18 cellular contexts compared by ENCODE assay signal in genomic region chr17:7496470-7497227, GRCh38. TPM values are rescaled to one million over a fixed set of nuclear protein-coding genes. Genes with fewer than 3 reads are reported as not detected.
DNase-seq lines count a peak whose midpoint lies in the region; ATAC-seq, FAIRE-seq and TF ChIP-seq lines count a peak whose summit lies in the region.
"Had no signal": no experiment of that assay in that cellular context is flagged by ENCODE, and none has a peak within 500 bp of the region (broad histone marks: within the 10 kb centered on the region; RNA-seq: fewer than 3 reads in every experiment).

No MANE protein-coding gene starts in this region.

- peaks cover 31% of the 10 kb centered on the region for H3K79me2 ChIP-seq in GM12878 (ENCODE audit: control insufficient read depth, insufficient read depth, low read length)

- no peak for FAIRE-seq in GM12878 (lab: Jason Lieb, UNC)
- FAIRE-seq: A204.1, G401.6 had no signal

- no peaks in the 10 kb centered on the region for H3K9me3 Mint-ChIP-seq in activated T-cell treated with anti-CD3 and anti-CD28 coated beads, Interleukin-2, amount 50 U/mL, for 24 hours
- H3K9me3 Mint-ChIP-seq: naive thymus-derived CD8-positive, alpha-beta T cell had no signal

- peak overlapping the region; percentile 6 for H3K27ac Mint-ChIP-seq in activated T-cell treated with anti-CD3 and anti-CD28 coated beads, Interleukin-2, amount 50 U/mL, for 24 hours
- H3K27ac Mint-ChIP-seq: activated naive CD8-positive, alpha-beta T cell had no signal

- H3K36me3 Mint-ChIP-seq in activated T-cell treated with anti-CD3 and anti-CD28 coated beads, Interleukin-2, amount 50 U/mL, for 24 hours (ENCODE audit: low read depth), result peaks cover 88% of the 10 kb centered on the region

- H3K4me1 ChIP-seq in GM12878 (ENCODE audit: control insufficient read depth, insufficient read depth, low read length) (no peaks in the 10 kb centered on the region), upper lobe of right lung (peaks cover 5% of the 10 kb centered on the region)

- H3K27me3 ChIP-seq in GM12878 (replicated peaks in 1 of 2; ENCODE audit: control insufficient read depth in 2 of 2, insufficient read depth in 2 of 2, low read length in 1 of 2) (no peaks in the 10 kb centered on the region), upper lobe of right lung (no peaks in the 10 kb centered on the region), dorsolateral prefrontal cortex (no peaks in the 10 kb centered on the region)
- H3K27me3 ChIP-seq: transverse colon had no signal

- intact Hi-C loops in GM12878 (cut with micrococcal nuclease; ENCODE audit: unreplicated experiment) (no loop called here), upper lobe of right lung (cut with DNase I) (no loop called here), dorsolateral prefrontal cortex (cut with DNase I) (loop anchor here in 1 of 2 donors (5.0 kb wide), 1 partner anchor 51 kb away; the partner anchor contains the start of gene TNFSF12)

- TF ChIP-seq CTCF in GM12878 (IDR thresholded peaks at IDR 0.05 in 2 of 3, conservative IDR thresholded peaks at IDR 0.05 in 1 of 3; ENCODE audit: control insufficient read depth in 2 of 3, extremely low read depth in 1 of 3, insufficient read depth in 1 of 3, low read depth in 3 of 3, low read length in 3 of 3), result no peak
- no peak for TF ChIP-seq CTCF in upper lobe of right lung (IDR thresholded peaks at IDR 0.05)
- TF ChIP-seq CTCF in dorsolateral prefrontal cortex (IDR thresholded peaks at IDR 0.05 in 54 of 56, conservative IDR thresholded peaks at IDR 0.05 in 2 of 56; ENCODE audit: low read depth in 1 of 56, partially characterized antibody in 56 of 56), result no peak

- H3K4me3 ChIP-seq in GM12878 (no peak overlapping the region), upper lobe of right lung (no peak overlapping the region), dorsolateral prefrontal cortex (no peak overlapping the region)
- H3K4me3 ChIP-seq: SK-N-MC, transverse colon had no signal

- H3K9me3 ChIP-seq in GM12878 (replicated peaks; ENCODE audit: control insufficient read depth, insufficient read depth, low read length) (no peaks in the 10 kb centered on the region), upper lobe of right lung (no peaks in the 10 kb centered on the region)
- H3K9me3 ChIP-seq: transverse colon had no signal

- H3K36me3 ChIP-seq in GM12878 (ENCODE audit: control insufficient read depth in 2 of 2, insufficient read depth in 2 of 2, low read length in 1 of 2), result peaks cover 42 to 44% of the 10 kb centered on the region in 2 experiments
- peaks cover 77% of the 10 kb centered on the region for H3K36me3 ChIP-seq in upper lobe of right lung

- H3K4me1 Mint-ChIP-seq in activated T-cell treated with anti-CD3 and anti-CD28 coated beads, Interleukin-2, amount 50 U/mL, for 24 hours (ENCODE audit: low read depth), result peaks cover 24% of the 10 kb centered on the region

- WGBS in GM12878 (ENCODE audit: insufficient coverage, insufficient replicate concordance, low lambda C conversion rate, missing lambda C conversion rate), result 90% methylated on average over 21 of the region's 21 CpGs

- TF ChIP-seq EP300 in GM12878 (IDR thresholded peaks at IDR 0.05; ENCODE audit: borderline replicate concordance in 1 of 2, control insufficient read depth in 1 of 2, low read depth in 2 of 2, low read length in 2 of 2), result no peak

- POLR2A ChIA-PET in GM12878 (lab: Charles Lee), result interaction anchor here (0.6 to 1.1 kb wide), 2 partner anchors 53 to 106 kb away, joined by 3 read pairs; no protein-coding TSS in a partner anchor

- no peak overlapping the region for H3K4me3 Mint-ChIP-seq in activated T-cell treated with anti-CD3 and anti-CD28 coated beads, Interleukin-2, amount 50 U/mL, for 24 hours
- H3K4me3 Mint-ChIP-seq: activated naive CD8-positive, alpha-beta T cell had no signal

- H3K4me2 ChIP-seq in GM12878 (ENCODE audit: control insufficient read depth, insufficient read depth), result no peak overlapping the region

- TF ChIP-seq POLR2A in GM12878 (IDR thresholded peaks at IDR 0.05; ENCODE audit: low read depth, low read length), result peak; percentile 41; the same call in 1 of the 2 replicates

- BruUV-seq in GM12878 (replicated peaks; lab: Mats Ljungman, UMichigan), result TSS peak; percentile 44

- SMC1A ChIA-PET in GM12878 (lab: Charles Lee; ENCODE audit: uncharacterized antibody, unreplicated experiment), result no interaction called here

- H4K20me1 ChIP-seq in GM12878 (ENCODE audit: control insufficient read depth, insufficient read depth), result peaks cover 9% of the 10 kb centered on the region

- H3K27me3 Mint-ChIP-seq in activated T-cell treated with anti-CD3 and anti-CD28 coated beads, Interleukin-2, amount 50 U/mL, for 24 hours, result no peaks in the 10 kb centered on the region
- H3K27me3 Mint-ChIP-seq: activated naive CD8-positive, alpha-beta T cell; naive thymus-derived CD8-positive, alpha-beta T cell had no signal

- H2AFZ ChIP-seq in GM12878 (ENCODE audit: control insufficient read depth, low read depth, low read length), result no peak overlapping the region

- CTCF ChIA-PET in GM12878 (lab: Yijun Ruan, JAX), result interaction anchor here (1.0 kb wide), 1 partner anchor 136 kb away, joined by 3 read pairs; no protein-coding TSS in a partner anchor

- H3K9ac ChIP-seq in GM12878 (ENCODE audit: control insufficient read depth, insufficient read depth, low read length), result no peak overlapping the region

- DNase-seq in activated T-cell treated with anti-CD3 and anti-CD28 coated beads, Interleukin-2, amount 50 U/mL, for 24 hours, result no peak
- no peak for DNase-seq in activated T-cell treated with anti-CD3 and anti-CD28 coated beads, Interleukin-2, amount 50 U/mL, for 1 hour
- DNase-seq in GM12878 (ENCODE audit: low read depth, low spot score), result no peak
- no peak for DNase-seq in left lobe of liver (ENCODE audit: low spot score)
- DNase-seq in upper lobe of right lung, result no peak
- DNase-seq in glomerular visceral epithelial cell (ENCODE audit: extremely low spot score), result no peak
- DNase-seq in NCI-H748 (lab: John Stamatoyannopoulos, UW; ENCODE audit: unreplicated experiment), result no peak
- no peak for DNase-seq in dorsolateral prefrontal cortex
- DNase-seq: KBM-7; naive thymus-derived CD8-positive, alpha-beta T cell; NCI-H1105 treated with DMSO at 0.1 percent for 48 hours; stimulated activated CD4-positive, alpha-beta T cell treated with anti-CD3 and anti-CD28 coated beads, Interleukin-4, amount 100 ng/mL, for 1 hour; transverse colon had no signal

- in situ Hi-C loops in GM12878 (cut with MboI), result no loop called here

- RAD21 ChIA-PET in GM12878 (lab: Charles Lee; ENCODE audit: unreplicated experiment), result no interaction called here

- H3K27ac ChIP-seq in GM12878 (ENCODE audit: control insufficient read depth, insufficient read depth), result no peak overlapping the region
- no peak overlapping the region for H3K27ac ChIP-seq in upper lobe of right lung
- no peak overlapping the region for H3K27ac ChIP-seq in dorsolateral prefrontal cortex
- H3K27ac ChIP-seq: SK-N-MC, transverse colon had no signal

- TF ChIP-seq RAD21 in GM12878 (IDR thresholded peaks at IDR 0.05; ENCODE audit: insufficient read depth, low read depth, low read length), result no peak

- ATAC-seq in GM12878 (no peak), left lobe of liver (peak; percentile 39), upper lobe of right lung (peak; percentile 37)
- ATAC-seq: naive thymus-derived CD8-positive, alpha-beta T cell had no signal

RNA-seq across cellular contexts. Expression of gene POLR2A, which starts 12.5 kb away (rescaled TPM):
- total RNA-seq in GM12878 (2013; cell fraction: nucleolus; rRNA removed), result 174 and 219 TPM in 2 replicates
- total RNA-seq in GM12878 (2014; rRNA removed) (25.6 and 28.9 TPM in 2 replicates), GM12878 (2014; rRNA removed; fragmentation: Illumina TruSeq; extraction: Trizol) (12.0 and 12.5 TPM in 2 replicates), GM12878 (2021) (111 and 121 TPM in 2 replicates), left lobe of liver (55.9 TPM), upper lobe of right lung (105 TPM), dorsolateral prefrontal cortex (100 to 1,000 TPM in 115 of 120 experiments, 10 to 100 TPM in 5; 83.5 to 163 (median 124) TPM)
- 68.9 TPM for polyA plus RNA-seq in GM12878 (2011; ENCODE audit: low read depth)
- polyA plus RNA-seq in GM12878 (2011; rRNA removed) (7.9 and 19.3 TPM in 2 replicates), GM12878 (2014; fragmentation: Illumina TruSeq; extraction: Trizol) (47.6 and 57.7 TPM in 2 replicates), GM12878 (2014; fragmentation: Nextera tagmentation; extraction: Ambion mirVana) (1 to 10 TPM; 1.7 to 2.8 TPM), GM12878 (2014; rRNA removed) (37.8 and 45.5 TPM in 2 replicates), GM12878 (2016; fragmentation: Nextera tagmentation; extraction: Ambion mirVana) (10 to 100 TPM; 88.2 to 95.0 TPM)
- polyA plus RNA-seq in GM12878 (2011; cell fraction: cytosol; rRNA removed), result 26.4 and 47.8 TPM in 2 replicates
- 84.9 and 129 TPM in 2 replicates for polyA plus RNA-seq in GM12878 (2011; cell fraction: nucleus; rRNA removed)
- 74.8 and 80.1 TPM in 2 replicates for polyA plus RNA-seq in GM12878 (2012)
- polyA minus RNA-seq in GM12878 (2011; rRNA and poly(A)+ RNA removed), result 99.0 and 179 TPM in 2 replicates
- 87.3 and 103 TPM in 2 replicates for polyA minus RNA-seq in GM12878 (2011; cell fraction: cytosol; rRNA and poly(A)+ RNA removed)
- 91.4 and 180 TPM in 2 replicates for polyA minus RNA-seq in GM12878 (2011; cell fraction: nucleus; rRNA and poly(A)+ RNA removed)

RNA-seq across cellular contexts. Expression of gene SLC35G6, which starts 15.4 kb away (rescaled TPM):
- total RNA-seq in GM12878 (2013; cell fraction: nucleolus; rRNA removed), result not detected in 2 replicates
- total RNA-seq in GM12878 (2014; rRNA removed) (not detected in 2 replicates), GM12878 (2014; rRNA removed; fragmentation: Illumina TruSeq; extraction: Trizol) (not detected in 2 replicates), GM12878 (2021) (not detected in 2 replicates), left lobe of liver (not detected), upper lobe of right lung (not detected), dorsolateral prefrontal cortex (under 1 TPM in 1 of 120 experiments, not detected in 119; 0.34 TPM)
- polyA plus RNA-seq in GM12878 (2011; ENCODE audit: low read depth), result not detected
- polyA plus RNA-seq in GM12878 (2011; rRNA removed) (not detected in 2 replicates), GM12878 (2014; fragmentation: Illumina TruSeq; extraction: Trizol) (not detected in 2 replicates), GM12878 (2014; fragmentation: Nextera tagmentation; extraction: Ambion mirVana) (not detected), GM12878 (2014; rRNA removed) (not detected in 2 replicates), GM12878 (2016; fragmentation: Nextera tagmentation; extraction: Ambion mirVana) (under 1 TPM in 1 of 2 experiments, not detected in 1; 0.20 TPM)
- not detected in 2 replicates for polyA plus RNA-seq in GM12878 (2011; cell fraction: cytosol; rRNA removed)
- not detected in 2 replicates for polyA plus RNA-seq in GM12878 (2011; cell fraction: nucleus; rRNA removed)
- polyA plus RNA-seq in GM12878 (2012), result 0.13 and 0.18 TPM in 2 replicates
- 0.10 TPM in 1 of 2 replicates, not detected in the other for polyA minus RNA-seq in GM12878 (2011; rRNA and poly(A)+ RNA removed)
- not detected in 2 replicates for polyA minus RNA-seq in GM12878 (2011; cell fraction: cytosol; rRNA and poly(A)+ RNA removed)
- polyA minus RNA-seq in GM12878 (2011; cell fraction: nucleus; rRNA and poly(A)+ RNA removed), result not detected in 2 replicates
- total RNA-seq: epithelial cell of proximal tubule; naive thymus-derived CD8-positive, alpha-beta T cell; transverse colon had no signal
- polyA plus RNA-seq: naive thymus-derived CD8-positive, alpha-beta T cell had no signal

RNA-seq across cellular contexts. Expression of gene ZBTB4, which starts 17.2 kb away (rescaled TPM):
- 26.9 and 29.2 TPM in 2 replicates for total RNA-seq in GM12878 (2013; cell fraction: nucleolus; rRNA removed)
- total RNA-seq in GM12878 (2014; rRNA removed) (7.6 and 8.3 TPM in 2 replicates), GM12878 (2014; rRNA removed; fragmentation: Illumina TruSeq; extraction: Trizol) (6.1 and 6.2 TPM in 2 replicates), GM12878 (2021) (14.9 and 15.1 TPM in 2 replicates), left lobe of liver (7.9 TPM), upper lobe of right lung (84.7 TPM), dorsolateral prefrontal cortex (100 to 1,000 TPM in 108 of 120 experiments, 10 to 100 TPM in 12; 90.1 to 145 (median 113) TPM)
- 6.7 TPM for polyA plus RNA-seq in GM12878 (2011; ENCODE audit: low read depth)
- polyA plus RNA-seq in GM12878 (2011; rRNA removed) (7.6 and 8.9 TPM in 2 replicates), GM12878 (2014; fragmentation: Illumina TruSeq; extraction: Trizol) (9.2 and 9.4 TPM in 2 replicates), GM12878 (2014; fragmentation: Nextera tagmentation; extraction: Ambion mirVana) (1 to 10 TPM; 2.0 to 3.0 TPM), GM12878 (2014; rRNA removed) (8.9 and 9.7 TPM in 2 replicates), GM12878 (2016; fragmentation: Nextera tagmentation; extraction: Ambion mirVana) (1 to 10 TPM; 4.3 to 4.6 TPM)
- 8.8 and 9.3 TPM in 2 replicates for polyA plus RNA-seq in GM12878 (2011; cell fraction: cytosol; rRNA removed)
- polyA plus RNA-seq in GM12878 (2011; cell fraction: nucleus; rRNA removed), result 26.2 and 29.9 TPM in 2 replicates
- 14.6 and 15.8 TPM in 2 replicates for polyA plus RNA-seq in GM12878 (2012)
- polyA minus RNA-seq in GM12878 (2011; rRNA and poly(A)+ RNA removed), result 8.7 and 14.0 TPM in 2 replicates
- polyA minus RNA-seq in GM12878 (2011; cell fraction: cytosol; rRNA and poly(A)+ RNA removed), result 4.5 and 4.8 TPM in 2 replicates
- polyA minus RNA-seq in GM12878 (2011; cell fraction: nucleus; rRNA and poly(A)+ RNA removed), result 7.0 and 12.9 TPM in 2 replicates

RNA-seq across cellular contexts. Expression of gene CHRNB1, which starts 51.8 kb away (rescaled TPM):
- 8.8 and 10.3 TPM in 2 replicates for total RNA-seq in GM12878 (2013; cell fraction: nucleolus; rRNA removed)
- total RNA-seq in GM12878 (2014; rRNA removed) (10.8 and 12.0 TPM in 2 replicates), GM12878 (2014; rRNA removed; fragmentation: Illumina TruSeq; extraction: Trizol) (12.8 and 12.9 TPM in 2 replicates), GM12878 (2021) (5.8 and 7.4 TPM in 2 replicates), left lobe of liver (10.9 TPM), upper lobe of right lung (10.1 TPM), dorsolateral prefrontal cortex (10 to 100 TPM in 95 of 120 experiments, 1 to 10 TPM in 25; 6.3 to 21.6 (median 12.1) TPM)
- polyA plus RNA-seq in GM12878 (2011; ENCODE audit: low read depth), result 5.9 TPM
- polyA plus RNA-seq in GM12878 (2011; rRNA removed) (9.1 and 11.0 TPM in 2 replicates), GM12878 (2014; fragmentation: Illumina TruSeq; extraction: Trizol) (12.2 and 14.4 TPM in 2 replicates), GM12878 (2014; fragmentation: Nextera tagmentation; extraction: Ambion mirVana) (10 to 100 TPM; 13.2 to 14.8 TPM), GM12878 (2014; rRNA removed) (10.6 and 11.6 TPM in 2 replicates), GM12878 (2016; fragmentation: Nextera tagmentation; extraction: Ambion mirVana) (10 to 100 TPM in 1 of 2 experiments, 1 to 10 TPM in 1; 8.5 to 10.7 TPM)
- 20.4 and 24.7 TPM in 2 replicates for polyA plus RNA-seq in GM12878 (2011; cell fraction: cytosol; rRNA removed)
- 9.5 and 9.7 TPM in 2 replicates for polyA plus RNA-seq in GM12878 (2011; cell fraction: nucleus; rRNA removed)
- 10.9 and 11.6 TPM in 2 replicates for polyA plus RNA-seq in GM12878 (2012)
- 7.5 and 13.9 TPM in 2 replicates for polyA minus RNA-seq in GM12878 (2011; rRNA and poly(A)+ RNA removed)
- 2.1 and 4.1 TPM in 2 replicates for polyA minus RNA-seq in GM12878 (2011; cell fraction: cytosol; rRNA and poly(A)+ RNA removed)
- polyA minus RNA-seq in GM12878 (2011; cell fraction: nucleus; rRNA and poly(A)+ RNA removed), result 3.0 and 4.3 TPM in 2 replicates

RNA-seq across cellular contexts. Expression of gene TNFSF12, which starts 52.2 kb away (rescaled TPM):
- total RNA-seq in GM12878 (2013; cell fraction: nucleolus; rRNA removed), result 1.0 TPM in 2 replicates
- total RNA-seq in GM12878 (2014; rRNA removed), result 4.3 and 5.8 TPM in 2 replicates
- total RNA-seq in GM12878 (2014; rRNA removed; fragmentation: Illumina TruSeq; extraction: Trizol), result 2.9 and 3.2 TPM in 2 replicates
- 6.7 and 7.0 TPM in 2 replicates for total RNA-seq in GM12878 (2021)
- 3.0 TPM for polyA plus RNA-seq in GM12878 (2011; ENCODE audit: low read depth)
- 1.3 and 2.5 TPM in 2 replicates for polyA plus RNA-seq in GM12878 (2011; rRNA removed)
- 3.5 and 4.0 TPM in 2 replicates for polyA plus RNA-seq in GM12878 (2011; cell fraction: cytosol; rRNA removed)
- polyA plus RNA-seq in GM12878 (2011; cell fraction: nucleus; rRNA removed), result 1.2 and 1.8 TPM in 2 replicates
- polyA plus RNA-seq in GM12878 (2012), result 4.3 and 7.2 TPM in 2 replicates
- 1.1 and 2.6 TPM in 2 replicates for polyA plus RNA-seq in GM12878 (2014; fragmentation: Illumina TruSeq; extraction: Trizol)
- polyA plus RNA-seq in GM12878 (2014; fragmentation: Nextera tagmentation; extraction: Ambion mirVana), result under 1 TPM; 0.32 to 0.53 TPM
- 5.0 and 5.1 TPM in 2 replicates for polyA plus RNA-seq in GM12878 (2014; rRNA removed)
- polyA plus RNA-seq in GM12878 (2016; fragmentation: Nextera tagmentation; extraction: Ambion mirVana), result 1 to 10 TPM; 1.2 to 1.6 TPM
- polyA minus RNA-seq in GM12878 (2011; rRNA and poly(A)+ RNA removed), result 0.62 and 2.3 TPM in 2 replicates
- polyA minus RNA-seq in GM12878 (2011; cell fraction: cytosol; rRNA and poly(A)+ RNA removed), result 0.94 TPM in 1 of 2 replicates, not detected in the other
- polyA minus RNA-seq in GM12878 (2011; cell fraction: nucleus; rRNA and poly(A)+ RNA removed), result not detected in 2 replicates
- 9.3 TPM for total RNA-seq in left lobe of liver
- total RNA-seq in upper lobe of right lung, result 75.7 TPM
- 10 to 100 TPM; 25.3 to 97.2 (median 50.2) TPM for total RNA-seq in dorsolateral prefrontal cortex
